In the genomic region with DNA sequence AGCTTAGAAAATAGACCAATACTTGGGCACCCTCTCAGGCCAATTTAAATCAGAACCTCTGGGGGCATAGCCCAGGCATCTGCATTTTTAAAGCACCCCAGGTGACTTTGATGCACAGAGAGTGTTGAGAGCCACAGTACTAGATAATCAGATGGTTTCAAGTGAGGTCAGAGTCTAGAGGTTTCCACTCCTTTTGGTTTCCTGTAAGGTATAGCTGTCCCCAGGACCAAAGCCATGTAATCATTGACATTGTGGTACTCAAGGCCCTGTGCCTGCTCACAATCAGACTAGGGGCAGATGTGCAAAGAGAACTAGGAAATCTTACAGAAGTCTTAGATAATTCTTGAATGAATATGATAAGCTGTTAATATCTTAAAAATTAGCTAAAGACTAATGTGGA, we compare ENCODE assay signal across 1 cellular context.
TF ChIP-seq lines count a peak whose summit lies in the region.

No MANE protein-coding gene starts in this region.

TF ChIP-seq in GM23338, 12 proteins besides CTCF, POLR2A, EP300 and RAD21 (continued from another document):
- TF ChIP-seq, protein P1, sequence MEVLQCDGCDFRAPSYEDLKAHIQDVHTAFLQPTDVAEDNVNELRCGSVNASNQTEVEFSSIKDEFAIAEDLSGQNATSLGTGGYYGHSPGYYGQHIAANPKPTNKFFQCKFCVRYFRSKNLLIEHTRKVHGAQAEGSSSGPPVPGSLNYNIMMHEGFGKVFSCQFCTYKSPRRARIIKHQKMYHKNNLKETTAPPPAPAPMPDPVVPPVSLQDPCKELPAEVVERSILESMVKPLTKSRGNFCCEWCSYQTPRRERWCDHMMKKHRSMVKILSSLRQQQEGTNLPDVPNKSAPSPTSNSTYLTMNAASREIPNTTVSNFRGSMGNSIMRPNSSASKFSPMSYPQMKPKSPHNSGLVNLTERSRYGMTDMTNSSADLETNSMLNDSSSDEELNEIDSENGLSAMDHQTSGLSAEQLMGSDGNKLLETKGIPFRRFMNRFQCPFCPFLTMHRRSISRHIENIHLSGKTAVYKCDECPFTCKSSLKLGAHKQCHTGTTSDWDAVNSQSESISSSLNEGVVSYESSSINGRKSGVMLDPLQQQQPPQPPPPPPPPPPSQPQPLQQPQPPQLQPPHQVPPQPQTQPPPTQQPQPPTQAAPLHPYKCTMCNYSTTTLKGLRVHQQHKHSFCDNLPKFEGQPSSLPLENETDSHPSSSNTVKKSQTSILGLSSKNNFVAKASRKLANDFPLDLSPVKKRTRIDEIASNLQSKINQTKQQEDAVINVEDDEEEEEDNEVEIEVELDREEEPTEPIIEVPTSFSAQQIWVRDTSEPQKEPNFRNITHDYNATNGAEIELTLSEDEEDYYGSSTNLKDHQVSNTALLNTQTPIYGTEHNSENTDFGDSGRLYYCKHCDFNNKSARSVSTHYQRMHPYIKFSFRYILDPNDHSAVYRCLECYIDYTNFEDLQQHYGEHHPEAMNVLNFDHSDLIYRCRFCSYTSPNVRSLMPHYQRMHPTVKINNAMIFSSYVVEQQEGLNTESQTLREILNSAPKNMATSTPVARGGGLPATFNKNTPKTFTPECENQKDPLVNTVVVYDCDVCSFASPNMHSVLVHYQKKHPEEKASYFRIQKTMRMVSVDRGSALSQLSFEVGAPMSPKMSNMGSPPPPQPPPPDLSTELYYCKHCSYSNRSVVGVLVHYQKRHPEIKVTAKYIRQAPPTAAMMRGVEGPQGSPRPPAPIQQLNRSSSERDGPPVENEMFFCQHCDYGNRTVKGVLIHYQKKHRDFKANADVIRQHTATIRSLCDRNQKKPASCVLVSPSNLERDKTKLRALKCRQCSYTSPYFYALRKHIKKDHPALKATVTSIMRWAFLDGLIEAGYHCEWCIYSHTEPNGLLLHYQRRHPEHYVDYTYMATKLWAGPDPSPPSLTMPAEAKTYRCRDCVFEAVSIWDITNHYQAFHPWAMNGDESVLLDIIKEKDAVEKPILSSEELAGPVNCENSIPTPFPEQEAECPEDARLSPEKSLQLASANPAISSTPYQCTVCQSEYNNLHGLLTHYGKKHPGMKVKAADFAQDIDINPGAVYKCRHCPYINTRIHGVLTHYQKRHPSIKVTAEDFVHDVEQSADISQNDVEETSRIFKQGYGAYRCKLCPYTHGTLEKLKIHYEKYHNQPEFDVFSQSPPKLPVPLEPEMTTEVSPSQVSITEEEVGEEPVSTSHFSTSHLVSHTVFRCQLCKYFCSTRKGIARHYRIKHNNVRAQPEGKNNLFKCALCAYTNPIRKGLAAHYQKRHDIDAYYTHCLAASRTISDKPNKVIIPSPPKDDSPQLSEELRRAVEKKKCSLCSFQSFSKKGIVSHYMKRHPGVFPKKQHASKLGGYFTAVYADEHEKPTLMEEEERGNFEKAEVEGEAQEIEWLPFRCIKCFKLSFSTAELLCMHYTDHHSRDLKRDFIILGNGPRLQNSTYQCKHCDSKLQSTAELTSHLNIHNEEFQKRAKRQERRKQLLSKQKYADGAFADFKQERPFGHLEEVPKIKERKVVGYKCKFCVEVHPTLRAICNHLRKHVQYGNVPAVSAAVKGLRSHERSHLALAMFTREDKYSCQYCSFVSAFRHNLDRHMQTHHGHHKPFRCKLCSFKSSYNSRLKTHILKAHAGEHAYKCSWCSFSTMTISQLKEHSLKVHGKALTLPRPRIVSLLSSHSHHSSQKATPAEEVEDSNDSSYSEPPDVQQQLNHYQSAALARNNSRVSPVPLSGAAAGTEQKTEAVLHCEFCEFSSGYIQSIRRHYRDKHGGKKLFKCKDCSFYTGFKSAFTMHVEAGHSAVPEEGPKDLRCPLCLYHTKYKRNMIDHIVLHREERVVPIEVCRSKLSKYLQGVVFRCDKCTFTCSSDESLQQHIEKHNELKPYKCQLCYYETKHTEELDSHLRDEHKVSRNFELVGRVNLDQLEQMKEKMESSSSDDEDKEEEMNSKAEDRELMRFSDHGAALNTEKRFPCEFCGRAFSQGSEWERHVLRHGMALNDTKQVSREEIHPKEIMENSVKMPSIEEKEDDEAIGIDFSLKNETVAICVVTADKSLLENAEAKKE (CRISPR knock-in tag; IDR thresholded peaks at IDR 0.05): no peak
- TF ChIP-seq NANOG (IDR thresholded peaks at IDR 0.05; ENCODE audit: borderline replicate concordance) (no peak), STAT1 (IDR thresholded peaks at IDR 0.05; ENCODE audit: unreplicated experiment) (no peak)
- TF ChIP-seq, protein P2, sequence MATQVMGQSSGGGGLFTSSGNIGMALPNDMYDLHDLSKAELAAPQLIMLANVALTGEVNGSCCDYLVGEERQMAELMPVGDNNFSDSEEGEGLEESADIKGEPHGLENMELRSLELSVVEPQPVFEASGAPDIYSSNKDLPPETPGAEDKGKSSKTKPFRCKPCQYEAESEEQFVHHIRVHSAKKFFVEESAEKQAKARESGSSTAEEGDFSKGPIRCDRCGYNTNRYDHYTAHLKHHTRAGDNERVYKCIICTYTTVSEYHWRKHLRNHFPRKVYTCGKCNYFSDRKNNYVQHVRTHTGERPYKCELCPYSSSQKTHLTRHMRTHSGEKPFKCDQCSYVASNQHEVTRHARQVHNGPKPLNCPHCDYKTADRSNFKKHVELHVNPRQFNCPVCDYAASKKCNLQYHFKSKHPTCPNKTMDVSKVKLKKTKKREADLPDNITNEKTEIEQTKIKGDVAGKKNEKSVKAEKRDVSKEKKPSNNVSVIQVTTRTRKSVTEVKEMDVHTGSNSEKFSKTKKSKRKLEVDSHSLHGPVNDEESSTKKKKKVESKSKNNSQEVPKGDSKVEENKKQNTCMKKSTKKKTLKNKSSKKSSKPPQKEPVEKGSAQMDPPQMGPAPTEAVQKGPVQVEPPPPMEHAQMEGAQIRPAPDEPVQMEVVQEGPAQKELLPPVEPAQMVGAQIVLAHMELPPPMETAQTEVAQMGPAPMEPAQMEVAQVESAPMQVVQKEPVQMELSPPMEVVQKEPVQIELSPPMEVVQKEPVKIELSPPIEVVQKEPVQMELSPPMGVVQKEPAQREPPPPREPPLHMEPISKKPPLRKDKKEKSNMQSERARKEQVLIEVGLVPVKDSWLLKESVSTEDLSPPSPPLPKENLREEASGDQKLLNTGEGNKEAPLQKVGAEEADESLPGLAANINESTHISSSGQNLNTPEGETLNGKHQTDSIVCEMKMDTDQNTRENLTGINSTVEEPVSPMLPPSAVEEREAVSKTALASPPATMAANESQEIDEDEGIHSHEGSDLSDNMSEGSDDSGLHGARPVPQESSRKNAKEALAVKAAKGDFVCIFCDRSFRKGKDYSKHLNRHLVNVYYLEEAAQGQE (IDR thresholded peaks at IDR 0.05; ENCODE audit: unreplicated experiment): no peak
